2 cellular contexts compared by ENCODE assay signal in genomic region chr11:115069599-115069998, GRCh38.
"Had no signal": no experiment of that assay in that cellular context is flagged by ENCODE, and none has a peak within 500 bp of the region (broad histone marks: within the 10 kb centered on the region; RNA-seq: fewer than 3 reads in every experiment).

No MANE protein-coding gene starts in this region.

- DNase-seq: GDM1, GF-D8 had no signal
